Comparison of ENCODE assay signal across 2 cellular contexts in the genomic region with DNA sequence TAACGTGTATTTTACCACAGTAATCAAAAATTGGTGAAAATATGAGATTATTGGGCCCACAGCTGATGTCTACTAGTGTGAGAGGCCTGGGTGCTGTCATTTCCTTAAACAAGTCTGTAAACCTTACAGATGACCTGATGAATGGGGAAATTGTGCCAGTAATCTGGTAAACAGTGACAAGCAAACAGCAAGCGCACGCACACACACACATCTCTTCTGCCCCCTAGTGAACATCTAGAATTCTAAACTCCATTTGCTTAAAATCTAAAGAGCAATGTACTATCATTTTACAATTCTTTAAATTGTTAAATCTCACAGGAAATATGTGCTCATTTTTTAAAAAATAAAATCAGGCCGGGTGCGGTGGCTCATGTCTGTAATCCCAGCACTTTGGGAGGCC.
TF ChIP-seq lines count a peak whose summit lies in the region.

No MANE protein-coding gene starts in this region.

TF ChIP-seq in HCT116, 20 proteins besides CTCF, POLR2A, EP300 and RAD21:
- TF ChIP-seq, protein P1, sequence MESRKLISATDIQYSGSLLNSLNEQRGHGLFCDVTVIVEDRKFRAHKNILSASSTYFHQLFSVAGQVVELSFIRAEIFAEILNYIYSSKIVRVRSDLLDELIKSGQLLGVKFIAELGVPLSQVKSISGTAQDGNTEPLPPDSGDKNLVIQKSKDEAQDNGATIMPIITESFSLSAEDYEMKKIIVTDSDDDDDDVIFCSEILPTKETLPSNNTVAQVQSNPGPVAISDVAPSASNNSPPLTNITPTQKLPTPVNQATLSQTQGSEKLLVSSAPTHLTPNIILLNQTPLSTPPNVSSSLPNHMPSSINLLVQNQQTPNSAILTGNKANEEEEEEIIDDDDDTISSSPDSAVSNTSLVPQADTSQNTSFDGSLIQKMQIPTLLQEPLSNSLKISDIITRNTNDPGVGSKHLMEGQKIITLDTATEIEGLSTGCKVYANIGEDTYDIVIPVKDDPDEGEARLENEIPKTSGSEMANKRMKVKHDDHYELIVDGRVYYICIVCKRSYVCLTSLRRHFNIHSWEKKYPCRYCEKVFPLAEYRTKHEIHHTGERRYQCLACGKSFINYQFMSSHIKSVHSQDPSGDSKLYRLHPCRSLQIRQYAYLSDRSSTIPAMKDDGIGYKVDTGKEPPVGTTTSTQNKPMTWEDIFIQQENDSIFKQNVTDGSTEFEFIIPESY (IDR thresholded peaks at IDR 0.05; ENCODE audit: extremely low read depth, insufficient replicate concordance, low read length) = no peak
- TF ChIP-seq ZNF274 (IDR thresholded peaks at IDR 0.05; ENCODE audit: low read depth, low read length) (no peak), EZH2phosphoT487 (IDR thresholded peaks at IDR 0.05; ENCODE audit: borderline replicate concordance) (no peak)
- TF ChIP-seq, protein P2, sequence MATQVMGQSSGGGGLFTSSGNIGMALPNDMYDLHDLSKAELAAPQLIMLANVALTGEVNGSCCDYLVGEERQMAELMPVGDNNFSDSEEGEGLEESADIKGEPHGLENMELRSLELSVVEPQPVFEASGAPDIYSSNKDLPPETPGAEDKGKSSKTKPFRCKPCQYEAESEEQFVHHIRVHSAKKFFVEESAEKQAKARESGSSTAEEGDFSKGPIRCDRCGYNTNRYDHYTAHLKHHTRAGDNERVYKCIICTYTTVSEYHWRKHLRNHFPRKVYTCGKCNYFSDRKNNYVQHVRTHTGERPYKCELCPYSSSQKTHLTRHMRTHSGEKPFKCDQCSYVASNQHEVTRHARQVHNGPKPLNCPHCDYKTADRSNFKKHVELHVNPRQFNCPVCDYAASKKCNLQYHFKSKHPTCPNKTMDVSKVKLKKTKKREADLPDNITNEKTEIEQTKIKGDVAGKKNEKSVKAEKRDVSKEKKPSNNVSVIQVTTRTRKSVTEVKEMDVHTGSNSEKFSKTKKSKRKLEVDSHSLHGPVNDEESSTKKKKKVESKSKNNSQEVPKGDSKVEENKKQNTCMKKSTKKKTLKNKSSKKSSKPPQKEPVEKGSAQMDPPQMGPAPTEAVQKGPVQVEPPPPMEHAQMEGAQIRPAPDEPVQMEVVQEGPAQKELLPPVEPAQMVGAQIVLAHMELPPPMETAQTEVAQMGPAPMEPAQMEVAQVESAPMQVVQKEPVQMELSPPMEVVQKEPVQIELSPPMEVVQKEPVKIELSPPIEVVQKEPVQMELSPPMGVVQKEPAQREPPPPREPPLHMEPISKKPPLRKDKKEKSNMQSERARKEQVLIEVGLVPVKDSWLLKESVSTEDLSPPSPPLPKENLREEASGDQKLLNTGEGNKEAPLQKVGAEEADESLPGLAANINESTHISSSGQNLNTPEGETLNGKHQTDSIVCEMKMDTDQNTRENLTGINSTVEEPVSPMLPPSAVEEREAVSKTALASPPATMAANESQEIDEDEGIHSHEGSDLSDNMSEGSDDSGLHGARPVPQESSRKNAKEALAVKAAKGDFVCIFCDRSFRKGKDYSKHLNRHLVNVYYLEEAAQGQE (IDR thresholded peaks at IDR 0.05; ENCODE audit: low read depth) = no peak
- TF ChIP-seq, protein P3, sequence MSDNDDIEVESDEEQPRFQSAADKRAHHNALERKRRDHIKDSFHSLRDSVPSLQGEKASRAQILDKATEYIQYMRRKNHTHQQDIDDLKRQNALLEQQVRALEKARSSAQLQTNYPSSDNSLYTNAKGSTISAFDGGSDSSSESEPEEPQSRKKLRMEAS (IDR thresholded peaks at IDR 0.05) = no peak

TF ChIP-seq in H1, 55 proteins besides CTCF, POLR2A, EP300 and RAD21:
- TF ChIP-seq CBX8 (IDR thresholded peaks at IDR 0.05; ENCODE audit: borderline replicate concordance, low read depth, low read length) (no peak), HDAC2 (IDR thresholded peaks at IDR 0.05; ENCODE audit: borderline replicate concordance in 1 of 2, low read depth in 2 of 2, low read length in 2 of 2) (no peak), CHD1 (IDR thresholded peaks at IDR 0.05; ENCODE audit: low read depth, low read length) (no peak), RBBP5 (IDR thresholded peaks at IDR 0.05; ENCODE audit: borderline replicate concordance, low read depth, low read length) (no peak)
- TF ChIP-seq, protein P4, sequence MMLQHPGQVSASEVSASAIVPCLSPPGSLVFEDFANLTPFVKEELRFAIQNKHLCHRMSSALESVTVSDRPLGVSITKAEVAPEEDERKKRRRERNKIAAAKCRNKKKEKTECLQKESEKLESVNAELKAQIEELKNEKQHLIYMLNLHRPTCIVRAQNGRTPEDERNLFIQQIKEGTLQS (IDR thresholded peaks at IDR 0.05; ENCODE audit: insufficient read depth, low read depth, low read length) = no peak
- TF ChIP-seq, protein P3 (IDR thresholded peaks at IDR 0.05) = no peak
